8 cellular contexts compared by ENCODE assay signal in the genomic region with DNA sequence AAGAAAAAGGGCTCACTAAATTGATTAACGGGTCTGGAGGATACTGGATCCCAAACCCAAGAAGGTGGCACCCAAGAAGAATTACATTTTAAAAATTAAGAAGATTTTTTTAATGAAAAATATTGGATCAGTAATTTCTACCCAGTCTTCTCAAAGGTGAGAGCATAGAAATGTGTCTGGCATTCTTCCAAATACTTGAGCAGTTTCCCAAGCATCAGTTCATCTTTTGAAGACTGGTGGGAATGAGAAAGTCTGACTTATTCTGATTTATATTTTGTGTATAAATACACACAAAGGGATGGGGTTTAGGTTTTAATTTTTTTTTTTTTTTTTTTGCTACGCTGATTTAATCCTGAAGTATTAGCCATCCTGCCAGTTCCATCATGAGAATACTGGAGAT. TPM values are rescaled to one million over a fixed set of nuclear protein-coding genes. Genes with fewer than 3 reads are reported as not detected.
DNase-seq lines count a peak whose midpoint lies in the region; ATAC-seq, FAIRE-seq and TF ChIP-seq lines count a peak whose summit lies in the region.

No MANE protein-coding gene starts in this region.

- TF ChIP-seq POLR2A in GM12892 (IDR thresholded peaks at IDR 0.05; ENCODE audit: low read depth, low read length) = no peak

- H3K4me3 ChIP-seq in WI38 (ENCODE audit: low read depth, low read length) = peak overlapping the region; percentile 92

- CTCF ChIA-PET in activated CD8-positive, alpha-beta memory T cell treated with anti-CD3 and anti-CD28 coated beads, Interleukin-2, amount 10 ng/mL, durations not matched to agents 7 days and 5 days (lab: Charles Lee) = interaction anchor here (1.0 to 8.3 kb wide), 3 partner anchors 15 to 30 kb away, joined by 3 to 53 read pairs (median 6); no protein-coding TSS in a partner anchor

- H3K27ac ChIP-seq in substantia nigra (ENCODE audit: low read depth, low read length, poor library complexity, severe bottlenecking) = peak overlapping the region; percentile 31

- H3K4me1 Mint-ChIP-seq in activated CD8-positive, alpha-beta memory T cell treated with anti-CD3 and anti-CD28 coated beads, Interleukin-2, amount 10 ng/mL, durations not matched to agents 7 days and 5 days = peaks cover 41% of the 10 kb centered on the region

- no peak for FAIRE-seq in GM12892 (lab: Jason Lieb, UNC)

- TF ChIP-seq CTCF in WI38 (IDR thresholded peaks at IDR 0.05; ENCODE audit: low read depth, low read length) = no peak

- ATAC-seq in activated CD8-positive, alpha-beta memory T cell treated with anti-CD3 and anti-CD28 coated beads, Interleukin-2, amount 10 ng/mL, durations not matched to agents 7 days and 5 days = no peak
- ATAC-seq in GM18868 (IDR thresholded peaks at IDR 0.05; ENCODE audit: unreplicated experiment) = no peak

- H3K27ac Mint-ChIP-seq in activated CD8-positive, alpha-beta memory T cell treated with anti-CD3 and anti-CD28 coated beads, Interleukin-2, amount 10 ng/mL, durations not matched to agents 7 days and 5 days = peak overlapping the region; percentile 97

- DNase-seq in activated CD8-positive, alpha-beta memory T cell treated with anti-CD3 and anti-CD28 coated beads, Interleukin-2, amount 10 ng/mL, durations not matched to agents 7 days and 5 days = no peak
- no peak for DNase-seq in activated CD8-positive, alpha-beta memory T cell treated with anti-CD3 and anti-CD28 coated beads, Interleukin-2, amount 50 U/mL, for 4 hours
- DNase-seq in globus pallidus (ENCODE audit: low spot score) (peak; percentile 6), substantia nigra (lab: John Stamatoyannopoulos, UW) (no peak), SW480 (ENCODE audit: low spot score) (no peak), GM12892 (ENCODE audit: insufficient read length) (no peak)

- H3K9me3 Mint-ChIP-seq in activated CD8-positive, alpha-beta memory T cell treated with anti-CD3 and anti-CD28 coated beads, Interleukin-2, amount 10 ng/mL, durations not matched to agents 7 days and 5 days (ENCODE audit: low read depth) = no peaks in the 10 kb centered on the region

- H3K27me3 Mint-ChIP-seq in activated CD8-positive, alpha-beta memory T cell treated with anti-CD3 and anti-CD28 coated beads, Interleukin-2, amount 10 ng/mL, durations not matched to agents 7 days and 5 days = no peaks in the 10 kb centered on the region

- peaks cover 58% of the 10 kb centered on the region for H3K36me3 Mint-ChIP-seq in activated CD8-positive, alpha-beta memory T cell treated with anti-CD3 and anti-CD28 coated beads, Interleukin-2, amount 10 ng/mL, durations not matched to agents 7 days and 5 days

- H3K4me3 Mint-ChIP-seq in activated CD8-positive, alpha-beta memory T cell treated with anti-CD3 and anti-CD28 coated beads, Interleukin-2, amount 10 ng/mL, durations not matched to agents 7 days and 5 days = peak overlapping the region; percentile 87

RNA-seq across cellular contexts. Expression of a gene that starts 3.3 kb away (rescaled TPM):
- 10 to 100 TPM; 46.6 to 50.7 TPM for total RNA-seq in activated CD8-positive, alpha-beta memory T cell treated with anti-CD3 and anti-CD28 coated beads, Interleukin-2, amount 10 ng/mL, durations not matched to agents 7 days and 5 days
- polyA plus RNA-seq in GM12892 (2012; ENCODE audit: missing spikeins) = 28.2 TPM

RNA-seq across cellular contexts. Expression of a gene that starts 3.5 kb away (rescaled TPM):
- total RNA-seq in activated CD8-positive, alpha-beta memory T cell treated with anti-CD3 and anti-CD28 coated beads, Interleukin-2, amount 10 ng/mL, durations not matched to agents 7 days and 5 days = 100 to 1,000 TPM; 178 to 192 TPM
- polyA plus RNA-seq in GM12892 (2012; ENCODE audit: missing spikeins) = 231 TPM
